Comparison of ENCODE assay signal across 1 cellular context in the genomic region with DNA sequence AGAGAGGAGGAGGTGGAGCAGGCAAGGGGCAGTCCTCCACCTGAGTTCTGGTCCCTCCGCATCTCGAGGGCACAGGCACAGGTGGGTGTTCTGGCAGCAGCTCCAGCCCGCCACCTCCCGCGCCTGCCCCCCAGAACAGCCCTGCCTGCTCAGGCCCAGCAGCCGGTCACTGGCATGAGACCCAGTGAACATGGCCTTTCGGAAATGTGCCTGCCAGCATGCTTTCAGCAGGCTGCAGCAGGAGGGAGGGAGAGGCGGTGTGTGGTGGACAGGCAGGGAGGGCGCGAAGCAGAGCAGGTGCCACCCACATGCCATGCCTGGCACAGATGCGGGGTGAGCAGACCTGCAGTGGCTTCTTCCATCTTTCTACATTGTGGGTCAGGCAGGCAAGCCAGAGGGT.
TF ChIP-seq lines count a peak whose summit lies in the region.

No MANE protein-coding gene starts in this region.

TF ChIP-seq in H1, 55 proteins besides CTCF, POLR2A, EP300 and RAD21:
- TF ChIP-seq RNF2 (IDR thresholded peaks at IDR 0.05; ENCODE audit: borderline replicate concordance, low read depth, low read length, missing control alignments, poor library complexity, severe bottlenecking): no peak
- TF ChIP-seq, protein P1, sequence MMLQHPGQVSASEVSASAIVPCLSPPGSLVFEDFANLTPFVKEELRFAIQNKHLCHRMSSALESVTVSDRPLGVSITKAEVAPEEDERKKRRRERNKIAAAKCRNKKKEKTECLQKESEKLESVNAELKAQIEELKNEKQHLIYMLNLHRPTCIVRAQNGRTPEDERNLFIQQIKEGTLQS (IDR thresholded peaks at IDR 0.05; ENCODE audit: insufficient read depth, low read depth, low read length): no peak
- no peak for TF ChIP-seq POLR2AphosphoS5 (IDR thresholded peaks at IDR 0.05; ENCODE audit: low read depth, low read length)
- no peak for TF ChIP-seq SIN3A (conservative IDR thresholded peaks at IDR 0.05 in 1 of 2, IDR thresholded peaks at IDR 0.05 in 1 of 2; ENCODE audit: low read depth in 1 of 2, low read length in 2 of 2)
TF ChIP-seq in H1: peak in this region for 0.
